16 cellular contexts compared by ENCODE assay signal in the genomic region with DNA sequence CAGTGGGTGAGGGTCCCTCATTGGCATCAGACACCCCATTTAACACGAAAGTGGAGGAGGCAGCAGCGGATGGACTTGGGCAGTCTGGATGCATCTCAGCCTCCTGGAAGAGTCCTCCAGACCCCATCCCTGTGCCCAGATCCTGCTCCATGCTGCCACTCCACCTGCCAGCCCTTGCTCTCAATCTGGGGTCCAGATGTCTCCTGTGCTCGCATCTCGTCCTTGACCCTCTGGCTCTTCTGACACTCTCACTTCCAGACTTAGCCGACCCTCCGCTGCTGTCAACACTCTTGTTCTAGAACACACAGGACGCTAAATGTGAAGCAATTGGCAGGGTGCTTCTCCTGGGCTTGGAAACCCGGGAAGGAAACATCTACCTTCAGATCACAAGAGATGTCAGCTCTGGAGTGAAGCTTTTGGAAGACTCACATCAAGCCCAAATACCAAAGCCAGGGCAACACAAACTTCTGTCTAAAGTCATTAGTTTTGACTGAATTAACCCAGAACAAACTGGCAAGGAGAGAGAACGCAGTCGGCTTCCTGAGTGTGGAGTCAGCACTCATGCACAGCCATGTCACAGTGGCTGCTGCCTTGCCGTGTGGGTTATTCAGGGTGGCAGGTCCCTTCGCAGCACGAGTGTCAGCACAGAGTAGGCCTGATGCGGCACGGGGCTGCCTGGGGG.
DNase-seq lines count a peak whose midpoint lies in the region; ATAC-seq, FAIRE-seq and TF ChIP-seq lines count a peak whose summit lies in the region.
"Had no signal": no experiment of that assay in that cellular context is flagged by ENCODE, and none has a peak within 500 bp of the region (broad histone marks: within the 10 kb centered on the region; RNA-seq: fewer than 3 reads in every experiment).

No MANE protein-coding gene starts in this region.

- peak overlapping the region; percentile 94 for H2BK12ac ChIP-seq in trophoblast cell (ENCODE audit: low read length)

- H3K9ac ChIP-seq in endodermal cell (ENCODE audit: extremely low read depth, low read length, poor library complexity, severe bottlenecking) (no peak overlapping the region), trophoblast cell (ENCODE audit: low read length) (no peak overlapping the region)

- no peak overlapping the region for H3K4ac ChIP-seq in trophoblast cell (ENCODE audit: low read depth, low read length)

- FAIRE-seq in HTR-8/SVneo (lab: Jason Lieb, UNC): no peak
- FAIRE-seq: GM18507, HepG2 had no signal

- peak overlapping the region; percentile 52 for H2BK120ac ChIP-seq in trophoblast cell (ENCODE audit: insufficient read depth, low read length, poor library complexity)

- peaks cover 14% of the 10 kb centered on the region for H3K79me2 ChIP-seq in trophoblast cell (ENCODE audit: control insufficient read depth, insufficient read depth, low read length, poor library complexity)

- no peak overlapping the region for H4K12ac ChIP-seq in trophoblast cell (ENCODE audit: low read depth, low read length)

- no peak overlapping the region for H3K23ac ChIP-seq in trophoblast cell (ENCODE audit: low read length)

- peak overlapping the region; percentile 31 for H3K18ac ChIP-seq in trophoblast cell (ENCODE audit: low read length)

- H3K9me3 Mint-ChIP-seq in activated CD8-positive, alpha-beta memory T cell treated with anti-CD3 and anti-CD28 coated beads, Interleukin-2, amount 10 ng/mL, durations not matched to agents 7 days and 5 days (ENCODE audit: low read depth): no peaks in the 10 kb centered on the region
- no peaks in the 10 kb centered on the region for H3K9me3 Mint-ChIP-seq in endodermal cell
- H3K9me3 Mint-ChIP-seq: CD14-positive monocyte; CD8-positive, alpha-beta T cell had no signal

- no peaks in the 10 kb centered on the region for H3K27me3 Mint-ChIP-seq in activated CD8-positive, alpha-beta memory T cell treated with anti-CD3 and anti-CD28 coated beads, Interleukin-2, amount 10 ng/mL, durations not matched to agents 7 days and 5 days
- peaks cover 2% of the 10 kb centered on the region for H3K27me3 Mint-ChIP-seq in endodermal cell (ENCODE audit: insufficient read depth)

- no peaks in the 10 kb centered on the region for H3K27me3 ChIP-seq in endodermal cell (ENCODE audit: control insufficient read depth, insufficient read depth, low read length, poor library complexity, severe bottlenecking)
- H3K27me3 ChIP-seq in trophoblast cell (ENCODE audit: insufficient read depth, low read length): no peaks in the 10 kb centered on the region

- peak overlapping the region; percentile 98 for H4K91ac ChIP-seq in trophoblast cell (ENCODE audit: low read depth, low read length)

- CTCF ChIA-PET in activated CD8-positive, alpha-beta memory T cell treated with anti-CD3 and anti-CD28 coated beads, Interleukin-2, amount 10 ng/mL, durations not matched to agents 7 days and 5 days (lab: Charles Lee): no interaction called here

- peak overlapping the region; percentile 57 for H2AK5ac ChIP-seq in trophoblast cell (ENCODE audit: low read length)

- H3K36me3 ChIP-seq in endodermal cell (ENCODE audit: control insufficient read depth, insufficient read depth, low read length) (no peaks in the 10 kb centered on the region), trophoblast cell (ENCODE audit: control insufficient read depth in 1 of 2, insufficient read depth in 2 of 2, low read length in 2 of 2) (no peaks in the 10 kb centered on the region)

- H3K4me1 ChIP-seq in endodermal cell (ENCODE audit: control insufficient read depth, insufficient read depth, low read length) (no peaks in the 10 kb centered on the region), trophoblast cell (ENCODE audit: control insufficient read depth in 1 of 2, insufficient read depth in 2 of 2, low read length in 2 of 2) (peaks cover 35 to 40% of the 10 kb centered on the region in 2 experiments)

- H3K4me3 Mint-ChIP-seq in activated CD8-positive, alpha-beta memory T cell treated with anti-CD3 and anti-CD28 coated beads, Interleukin-2, amount 10 ng/mL, durations not matched to agents 7 days and 5 days: no peak overlapping the region
- H3K4me3 Mint-ChIP-seq in endodermal cell: no peak overlapping the region
- H3K4me3 Mint-ChIP-seq: CD14-positive monocyte; CD8-positive, alpha-beta T cell; GM23338 had no signal

- no peak for TF ChIP-seq CTCF in endodermal cell (conservative IDR thresholded peaks at IDR 0.05)

- H2AFZ ChIP-seq in trophoblast cell (ENCODE audit: insufficient read depth, low read length, poor library complexity): no peak overlapping the region
- H2AFZ ChIP-seq: GM23338 had no signal

- no peak overlapping the region for H3K27ac ChIP-seq in endodermal cell (ENCODE audit: low read depth, low read length)
- H3K27ac ChIP-seq in trophoblast cell (ENCODE audit: low read depth, low read length): no peak overlapping the region
- H3K27ac ChIP-seq: 22Rv1 had no signal

- peak; percentile 30 for DNase-seq in activated CD8-positive, alpha-beta memory T cell treated with anti-CD3 and anti-CD28 coated beads for 24 hours
- no peak for DNase-seq in activated CD8-positive, alpha-beta memory T cell treated with anti-CD3 and anti-CD28 coated beads, Interleukin-2, amount 10 ng/mL, durations not matched to agents 7 days and 5 days
- DNase-seq in endodermal cell (peak; percentile 25), trophoblast cell (no peak), GF-D8 (lab: John Stamatoyannopoulos, UW) (no peak), HTR-8/SVneo (ENCODE audit: insufficient read length, low spot score) (no peak), pons (ENCODE audit: low spot score) (no peak)
- DNase-seq: Caco-2, DND-41, H7 had no signal

- H3K27ac Mint-ChIP-seq in activated CD8-positive, alpha-beta memory T cell treated with anti-CD3 and anti-CD28 coated beads, Interleukin-2, amount 10 ng/mL, durations not matched to agents 7 days and 5 days: no peak overlapping the region
- H3K27ac Mint-ChIP-seq in endodermal cell: no peak overlapping the region
- H3K27ac Mint-ChIP-seq: CD8-positive, alpha-beta T cell; GM23338 had no signal

- no peak overlapping the region for H2BK5ac ChIP-seq in trophoblast cell (ENCODE audit: low read depth, low read length, poor library complexity)

- H3K14ac ChIP-seq in trophoblast cell (ENCODE audit: low read length): peak overlapping the region; percentile 59

- no peaks in the 10 kb centered on the region for H3K36me3 Mint-ChIP-seq in activated CD8-positive, alpha-beta memory T cell treated with anti-CD3 and anti-CD28 coated beads, Interleukin-2, amount 10 ng/mL, durations not matched to agents 7 days and 5 days
- H3K36me3 Mint-ChIP-seq in endodermal cell (ENCODE audit: low read depth): no peaks in the 10 kb centered on the region
- H3K36me3 Mint-ChIP-seq: CD14-positive monocyte; CD8-positive, alpha-beta T cell had no signal

- H4K8ac ChIP-seq in trophoblast cell (ENCODE audit: low read depth, low read length): no peak overlapping the region

- H3K79me1 ChIP-seq in trophoblast cell (ENCODE audit: low read length): peaks cover 43% of the 10 kb centered on the region

- no peak for ATAC-seq in activated CD8-positive, alpha-beta memory T cell treated with anti-CD3 and anti-CD28 coated beads, Interleukin-2, amount 10 ng/mL, durations not matched to agents 7 days and 5 days
- ATAC-seq: CD8-positive, alpha-beta T cell; GM23338; HepG2 had no signal

- H3K4me3 ChIP-seq in endodermal cell (ENCODE audit: low read length) (no peak overlapping the region), trophoblast cell (ENCODE audit: low read depth, low read length) (no peak overlapping the region)
- H3K4me3 ChIP-seq: GM23338 had no signal

- H3K9me3 ChIP-seq in endodermal cell (ENCODE audit: control insufficient read depth, low read length) (no peaks in the 10 kb centered on the region), trophoblast cell (ENCODE audit: insufficient read depth, low read depth, low read length) (peaks cover 2% of the 10 kb centered on the region)
- H3K9me3 ChIP-seq: Caco-2 had no signal

- H3K4me1 Mint-ChIP-seq in activated CD8-positive, alpha-beta memory T cell treated with anti-CD3 and anti-CD28 coated beads, Interleukin-2, amount 10 ng/mL, durations not matched to agents 7 days and 5 days: no peaks in the 10 kb centered on the region
- H3K4me1 Mint-ChIP-seq in endodermal cell: peaks cover 22% of the 10 kb centered on the region
- H3K4me1 Mint-ChIP-seq: CD14-positive monocyte had no signal

- no peak overlapping the region for H3K4me2 ChIP-seq in trophoblast cell (ENCODE audit: low read length)
- H3K4me2 ChIP-seq: GM23338 had no signal

- WGBS in endodermal cell (ENCODE audit: insufficient coverage in 1 of 2, insufficient read length in 1 of 2), 2 experiments: 91 to 97% methylated on average over 13 to 15 of the region's 15 CpGs
- WGBS in trophoblast cell (ENCODE audit: extremely low coverage, insufficient coverage, insufficient read length): no CpG with 5 or more reads among the region's 15 CpGs

Comparison
In these comparisons a context has a peak if more than half of its experiments do, and no peak if none do; other contexts are left out.
1. DNase-seq: peak in activated CD8-positive, alpha-beta memory T cell treated with anti-CD3 and anti-CD28 coated beads for 24 hours (single experiment) and endodermal cell (single experiment); none in activated CD8-positive, alpha-beta memory T cell treated with anti-CD3 and anti-CD28 coated beads, Interleukin-2, amount 10 ng/mL, durations not matched to agents 7 days and 5 days (single experiment), trophoblast cell (0 of 2), GF-D8 (single experiment), HTR-8/SVneo (single experiment) and pons (single experiment).